31 cellular contexts compared by ENCODE assay signal in the genomic region with DNA sequence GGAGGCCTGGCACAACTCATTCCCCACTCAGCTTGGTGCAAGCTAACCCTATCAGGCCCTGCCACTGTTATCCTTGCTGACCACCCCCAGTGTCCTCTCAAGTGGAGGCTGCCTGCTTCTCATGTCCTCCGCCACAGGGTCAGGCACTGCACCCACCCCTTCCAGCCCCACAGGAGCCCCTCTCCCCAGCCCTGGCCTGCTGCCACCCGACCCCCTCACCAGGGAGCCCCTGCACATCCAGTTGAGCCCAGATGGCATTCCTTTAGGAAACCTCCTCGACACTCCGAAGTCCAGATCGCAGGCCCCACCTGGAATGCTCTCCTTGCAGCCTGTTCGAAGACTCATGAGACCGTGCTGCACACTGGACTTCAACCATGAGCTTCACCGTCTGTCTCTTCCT. TPM values are rescaled to one million over a fixed set of nuclear protein-coding genes. Genes with fewer than 3 reads are reported as not detected.
A peak's percentile ranks its signal among the peaks of the same experiment; 100 is the strongest.
DNase-seq lines count a peak whose midpoint lies in the region; ATAC-seq, FAIRE-seq and TF ChIP-seq lines count a peak whose summit lies in the region.
"Had no signal": no experiment of that assay in that cellular context is flagged by ENCODE, and none has a peak within 500 bp of the region (broad histone marks: within the 10 kb centered on the region; RNA-seq: fewer than 3 reads in every experiment).

No MANE protein-coding gene starts in this region.

- peaks cover 50% of the 10 kb centered on the region; the same call in 2 of the 3 replicates for H3K36me3 ChIP-seq in K562 (ENCODE audit: control insufficient read depth, insufficient read depth, low read length)
- H3K36me3 ChIP-seq in upper lobe of right lung, result no peaks in the 10 kb centered on the region
- H3K36me3 ChIP-seq in osteoblast (ENCODE audit: insufficient read depth, low read length), result no peaks in the 10 kb centered on the region
- H3K36me3 ChIP-seq: BE2C, BLaER1 had no signal

- H3K27me3 Mint-ChIP-seq in stimulated activated naive CD8-positive, alpha-beta T cell treated with anti-CD3 and anti-CD28 coated beads, Interleukin-15, amount 100 ng/mL, for 72 hours, result peaks cover 4% of the 10 kb centered on the region

- TF ChIP-seq RAD21 in K562 (CRISPR knock-in tag; conservative IDR thresholded peaks at IDR 0.05 in 1 of 2, IDR thresholded peaks at IDR 0.05 in 1 of 2), result no peak

- in situ Hi-C loops in K562 (cut with MboI), result loop anchor here (5.0 kb wide), 1 partner anchor 135 kb away; no protein-coding TSS in a partner anchor

- intact Hi-C loops in K562 (cut with micrococcal nuclease) (no loop called here), upper lobe of right lung (cut with DNase I) (loop anchor here (10.0 kb wide), 1 partner anchor 132 kb away; no protein-coding TSS in a partner anchor)

- H3K4me1 ChIP-seq in K562 (replicated peaks in 1 of 2; ENCODE audit: control insufficient read depth in 2 of 2, insufficient read depth in 2 of 2, low read length in 2 of 2) (no peaks in the 10 kb centered on the region), upper lobe of right lung (no peaks in the 10 kb centered on the region), osteoblast (ENCODE audit: insufficient read depth, low read length) (no peaks in the 10 kb centered on the region)
- H3K4me1 ChIP-seq: BE2C had no signal

- H3K27ac ChIP-seq in K562 (ENCODE audit: extremely low read depth, low read depth, low read length) (no peak overlapping the region), upper lobe of right lung (no peak overlapping the region), osteoblast (ENCODE audit: low read depth, low read length) (no peak overlapping the region)
- H3K27ac ChIP-seq: BLaER1 had no signal

- CTCF ChIA-PET in K562 (lab: Yijun Ruan, JAX; ENCODE audit: low intra/inter-chr PET ratio), result interaction anchor here (2.7 kb wide), 1 partner anchor 140 kb away, joined by 29 read pairs; no protein-coding TSS in a partner anchor

- TF ChIP-seq EP300 in K562 (IDR thresholded peaks at IDR 0.05; ENCODE audit: low read length), result no peak

- no peak for FAIRE-seq in K562 (lab: Jason Lieb, UNC)
- FAIRE-seq: A204.1, GM12878, GM12892, GM18507 had no signal

- no peaks in the 10 kb centered on the region for H3K9me1 ChIP-seq in K562 (ENCODE audit: control insufficient read depth, insufficient read depth, low read length)

- no peaks in the 10 kb centered on the region for H3K4me1 Mint-ChIP-seq in stimulated activated naive CD8-positive, alpha-beta T cell treated with anti-CD3 and anti-CD28 coated beads, Interleukin-15, amount 100 ng/mL, for 72 hours

- H3K27ac Mint-ChIP-seq in stimulated activated naive CD8-positive, alpha-beta T cell treated with anti-CD3 and anti-CD28 coated beads, Interleukin-15, amount 100 ng/mL, for 72 hours, result peak overlapping the region; percentile 79 to 81
- H3K27ac Mint-ChIP-seq: CD14-positive monocyte; CD4-positive, alpha-beta memory T cell; CD4-positive, CD25-positive, alpha-beta regulatory T cell; CD8-positive, alpha-beta memory T cell had no signal

- H3K4me2 ChIP-seq in K562 (ENCODE audit: insufficient read depth, low read length) (no peak overlapping the region), osteoblast (ENCODE audit: insufficient read depth, low read length) (no peak overlapping the region)
- H3K4me2 ChIP-seq: BLaER1 had no signal

- TF ChIP-seq CTCF in K562 (IDR thresholded peaks at IDR 0.05 in 2 of 3, conservative IDR thresholded peaks at IDR 0.05 in 1 of 3; ENCODE audit: insufficient read depth in 2 of 3, low read depth in 1 of 3, low read length in 3 of 3), result no peak
- TF ChIP-seq CTCF in upper lobe of right lung (IDR thresholded peaks at IDR 0.05), result no peak
- TF ChIP-seq CTCF in osteoblast (IDR thresholded peaks at IDR 0.05; ENCODE audit: extremely low read depth, low read depth, low read length), result no peak

- H3K27me3 ChIP-seq in K562 (ENCODE audit: control insufficient read depth in 2 of 2, insufficient read depth in 2 of 2, low read length in 2 of 2), result no peaks in the 10 kb centered on the region
- H3K27me3 ChIP-seq in upper lobe of right lung, result peaks cover 8% of the 10 kb centered on the region
- no peaks in the 10 kb centered on the region for H3K27me3 ChIP-seq in osteoblast (ENCODE audit: insufficient read depth, low read length)
- H3K27me3 ChIP-seq: BLaER1 had no signal

- H3K79me2 ChIP-seq in K562 (ENCODE audit: control insufficient read depth, insufficient read depth, low read length), result no peaks in the 10 kb centered on the region
- no peaks in the 10 kb centered on the region for H3K79me2 ChIP-seq in osteoblast (ENCODE audit: insufficient read depth, low read length)

- no peak for TF ChIP-seq POLR2A in K562 (conservative IDR thresholded peaks at IDR 0.05)

- POLR2A ChIA-PET in K562 (lab: Yijun Ruan, JAX), result interaction anchor here (0.9 kb wide), 1 partner anchor 10 kb away, joined by 5 read pairs; no protein-coding TSS in a partner anchor

- H2AFZ ChIP-seq in K562 (ENCODE audit: low read depth, low read length) (no peak overlapping the region), osteoblast (ENCODE audit: low read length) (no peak overlapping the region)

- 74% methylated on average over 6 of the region's 8 CpGs for WGBS in K562 (ENCODE audit: insufficient coverage, low coverage, missing lambda C conversion rate)

- H3K4me3 Mint-ChIP-seq in stimulated activated naive CD8-positive, alpha-beta T cell treated with anti-CD3 and anti-CD28 coated beads, Interleukin-15, amount 100 ng/mL, for 72 hours, result no peak overlapping the region
- H3K4me3 Mint-ChIP-seq: CD14-positive monocyte; CD4-positive, alpha-beta memory T cell; CD4-positive, CD25-positive, alpha-beta regulatory T cell; CD8-positive, alpha-beta memory T cell had no signal

- H3K9me3 ChIP-seq in K562 (replicated peaks; ENCODE audit: control insufficient read depth, insufficient read depth, low read depth, low read length), result no peaks in the 10 kb centered on the region
- no peaks in the 10 kb centered on the region for H3K9me3 ChIP-seq in upper lobe of right lung
- H3K9me3 ChIP-seq in osteoblast (ENCODE audit: low read depth, low read length), result no peaks in the 10 kb centered on the region
- H3K9me3 ChIP-seq: BE2C, BLaER1 had no signal

- H4K20me1 ChIP-seq in K562 (replicated peaks; ENCODE audit: control insufficient read depth, insufficient read depth, low read length) (peaks cover 15% of the 10 kb centered on the region), osteoblast (ENCODE audit: insufficient read depth, low read length) (no peaks in the 10 kb centered on the region)
- H4K20me1 ChIP-seq: BLaER1 had no signal

- no peaks in the 10 kb centered on the region for H3K9me3 Mint-ChIP-seq in stimulated activated naive CD8-positive, alpha-beta T cell treated with anti-CD3 and anti-CD28 coated beads, Interleukin-15, amount 100 ng/mL, for 72 hours
- H3K9me3 Mint-ChIP-seq: CD14-positive monocyte; CD4-positive, alpha-beta memory T cell; CD8-positive, alpha-beta memory T cell had no signal

- no peak for ATAC-seq in stimulated activated naive CD8-positive, alpha-beta T cell treated with anti-CD3 and anti-CD28 coated beads, Interleukin-15, amount 100 ng/mL, for 72 hours
- no peak for ATAC-seq in stimulated activated naive CD8-positive, alpha-beta T cell treated with anti-CD3 and anti-CD28 coated beads, Interleukin-15, Interleukin-2, amounts not matched to agents 100 U/mL and 50 U/mL, for 24 hours
- ATAC-seq in K562, result peak; percentile 6; the same call in 1 of the 3 replicates
- peak; percentile 10 for ATAC-seq in upper lobe of right lung
- ATAC-seq in GM19463 (IDR thresholded peaks at IDR 0.05; ENCODE audit: unreplicated experiment), result no peak

- H3K4me3 ChIP-seq in K562 (no peak overlapping the region), upper lobe of right lung (no peak overlapping the region), osteoblast (ENCODE audit: insufficient read depth, low read length) (no peak overlapping the region)
- H3K4me3 ChIP-seq: BLaER1, GM12878 had no signal

- no TSS peak for BruUV-seq in K562 (replicated peaks; lab: Mats Ljungman, UMichigan)

- H3K9ac ChIP-seq in K562 (ENCODE audit: insufficient read depth in 1 of 2, low read depth in 2 of 2, low read length in 2 of 2), result no peak overlapping the region
- H3K9ac ChIP-seq: BLaER1 had no signal

- DNase-seq in stimulated activated naive CD8-positive, alpha-beta T cell treated with anti-CD3 and anti-CD28 coated beads, Interleukin-15, amount 100 ng/mL, for 72 hours, result no peak
- DNase-seq in stimulated activated naive CD8-positive, alpha-beta T cell treated with anti-CD3 and anti-CD28 coated beads, Interleukin-15, Interleukin-2, amounts not matched to agents 100 U/mL and 50 U/mL, for 24 hours, result no peak
- DNase-seq in K562 (ENCODE audit: extremely low read depth in 1 of 4, low spot score in 3 of 4) (no peak), upper lobe of right lung (no peak), osteoblast (ENCODE audit: insufficient read length, low spot score, missing footprints) (no peak)
- DNase-seq: 8988T; ACHN; BE2C; C1 segment of cervical spinal cord; CD4-positive, alpha-beta memory T cell; CD4-positive, CD25-positive, alpha-beta regulatory T cell; CD8-positive, alpha-beta memory T cell; COR-L47; DMS 273 treated with DMSO at 0.1 percent for 48 hours; DMS153; DMS53; DMS79; DND-41; EL; GDM1 had no signal

RNA-seq across cellular contexts. Expression of a gene that starts 28.0 kb away (rescaled TPM):
- 18.2 and 21.4 TPM in 2 replicates for total RNA-seq in K562 (2011; cell fraction: chromatin; rRNA removed; ENCODE audit: low replicate concordance)
- total RNA-seq in K562 (2011; cell fraction: nucleolus; rRNA removed), result 21.4 and 22.8 TPM in 2 replicates
- total RNA-seq in K562 (2011; cell fraction: nucleoplasm; rRNA removed), result 21.7 and 23.7 TPM in 2 replicates
- total RNA-seq in K562 (2014; rRNA removed), result 4.4 and 6.6 TPM in 2 replicates
- 2.1 and 2.8 TPM in 2 replicates for total RNA-seq in K562 (2014; rRNA removed; fragmentation: Illumina TruSeq; extraction: Trizol)
- total RNA-seq in K562 (2015; rRNA removed; fragmentation: Illumina TruSeq; extraction: Trizol), result 3.7 and 4.1 TPM in 2 replicates
- 11.4 and 11.8 TPM in 2 replicates for total RNA-seq in K562 (2021)
- 6.5 and 7.2 TPM in 2 replicates for polyA plus RNA-seq in K562 (2011; rRNA removed)
- polyA plus RNA-seq in K562 (2011; cell fraction: cytosol; rRNA removed), result 5.1 and 11.4 TPM in 2 replicates
- 8.8 and 13.0 TPM in 2 replicates for polyA plus RNA-seq in K562 (2011; cell fraction: nucleus; rRNA removed)
- polyA plus RNA-seq in K562 (2012), result 5.1 and 7.5 TPM in 2 replicates
- 3.1 and 3.8 TPM in 2 replicates for polyA plus RNA-seq in K562 (2014; fragmentation: Illumina TruSeq; extraction: Trizol)
- polyA plus RNA-seq in K562 (2014; fragmentation: Nextera tagmentation; extraction: Ambion mirVana), result under 1 TPM; 0.17 to 0.21 TPM
- 5.7 and 6.9 TPM in 2 replicates for polyA plus RNA-seq in K562 (2014; rRNA removed)
- polyA minus RNA-seq in K562 (2011; rRNA and poly(A)+ RNA removed), result 5.4 and 6.7 TPM in 2 replicates
- polyA minus RNA-seq in K562 (2011; cell fraction: cytosol; rRNA and poly(A)+ RNA removed), result 3.1 and 4.1 TPM in 2 replicates
- polyA minus RNA-seq in K562 (2011; cell fraction: nucleus; rRNA and poly(A)+ RNA removed), result 7.7 and 10.1 TPM in 2 replicates
- 49.8 TPM for total RNA-seq in upper lobe of right lung
- 6.2 TPM in 2 replicates for total RNA-seq in osteoblast

RNA-seq across cellular contexts. Expression of a gene that starts 48.8 kb away (rescaled TPM):
- total RNA-seq in K562 (2011; cell fraction: chromatin; rRNA removed; ENCODE audit: low replicate concordance), result 0.16 TPM in 1 of 2 replicates, not detected in the other
- not detected in 2 replicates for total RNA-seq in K562 (2011; cell fraction: nucleolus; rRNA removed)
- total RNA-seq in K562 (2011; cell fraction: nucleoplasm; rRNA removed), result 0.23 and 0.44 TPM in 2 replicates
- total RNA-seq in K562 (2014; rRNA removed), result not detected in 2 replicates
- not detected in 2 replicates for total RNA-seq in K562 (2014; rRNA removed; fragmentation: Illumina TruSeq; extraction: Trizol)
- total RNA-seq in K562 (2015; rRNA removed; fragmentation: Illumina TruSeq; extraction: Trizol), result 0.11 TPM in 1 of 2 replicates, not detected in the other
- 0.25 TPM in 1 of 2 replicates, not detected in the other for total RNA-seq in K562 (2021)
- polyA plus RNA-seq in K562 (2011; rRNA removed), result not detected in 2 replicates
- 0.06 TPM in 1 of 2 replicates, not detected in the other for polyA plus RNA-seq in K562 (2011; cell fraction: cytosol; rRNA removed)
- polyA plus RNA-seq in K562 (2011; cell fraction: nucleus; rRNA removed), result 0.06 and 0.14 TPM in 2 replicates
- polyA plus RNA-seq in K562 (2012), result 0.07 and 0.10 TPM in 2 replicates
- 0.04 and 0.06 TPM in 2 replicates for polyA plus RNA-seq in K562 (2014; fragmentation: Illumina TruSeq; extraction: Trizol)
- polyA plus RNA-seq in K562 (2014; fragmentation: Nextera tagmentation; extraction: Ambion mirVana), result under 1 TPM in 1 of 2 experiments, not detected in 1; 0.04 TPM
- 0.16 TPM in 1 of 2 replicates, not detected in the other for polyA plus RNA-seq in K562 (2014; rRNA removed)
- 0.12 TPM in 1 of 2 replicates, not detected in the other for polyA minus RNA-seq in K562 (2011; rRNA and poly(A)+ RNA removed)
- polyA minus RNA-seq in K562 (2011; cell fraction: cytosol; rRNA and poly(A)+ RNA removed), result not detected in 2 replicates
- polyA minus RNA-seq in K562 (2011; cell fraction: nucleus; rRNA and poly(A)+ RNA removed), result not detected in 2 replicates
- not detected for total RNA-seq in upper lobe of right lung
- not detected in 2 replicates for total RNA-seq in osteoblast
- total RNA-seq: A673; CD4-positive, alpha-beta memory T cell; CD4-positive, CD25-positive, alpha-beta regulatory T cell; CD8-positive, alpha-beta memory T cell; Daoy; G401; GM12878 had no signal
- polyA plus RNA-seq: AG04450; CD14-positive monocyte; CD4-positive, alpha-beta memory T cell; CD4-positive, CD25-positive, alpha-beta regulatory T cell; CD8-positive, alpha-beta memory T cell; GM12878 had no signal

Comparison
In these comparisons a context has a peak if more than half of its experiments do, and no peak if none do; other contexts are left out.
1. ATAC-seq: peak in K562 (single experiment) and upper lobe of right lung (single experiment); none in stimulated activated naive CD8-positive, alpha-beta T cell treated with anti-CD3 and anti-CD28 coated beads, Interleukin-15, amount 100 ng/mL, for 72 hours (single experiment), stimulated activated naive CD8-positive, alpha-beta T cell treated with anti-CD3 and anti-CD28 coated beads, Interleukin-15, Interleukin-2, amounts not matched to agents 100 U/mL and 50 U/mL, for 24 hours (single experiment) and GM19463 (single experiment).